Comparison of ENCODE assay signal across 24 cellular contexts in genomic region chr2:88184762-88185161, GRCh38. TPM values are rescaled to one million over a fixed set of nuclear protein-coding genes. Genes with fewer than 3 reads are reported as not detected.
A peak's percentile ranks its signal among the peaks of the same experiment; 100 is the strongest.
DNase-seq lines count a peak whose midpoint lies in the region; ATAC-seq, FAIRE-seq and TF ChIP-seq lines count a peak whose summit lies in the region.
"Had no signal": no experiment of that assay in that cellular context is flagged by ENCODE, and none has a peak within 500 bp of the region (broad histone marks: within the 10 kb centered on the region; RNA-seq: fewer than 3 reads in every experiment).

No MANE protein-coding gene starts in this region.

- no peaks in the 10 kb centered on the region for H3K79me2 ChIP-seq in astrocyte (ENCODE audit: insufficient read depth, low read length)

- peaks cover 6% of the 10 kb centered on the region for H3K36me3 Mint-ChIP-seq in astrocyte (ENCODE audit: low read depth, unreplicated experiment)
- H3K36me3 Mint-ChIP-seq: CD14-positive monocyte had no signal

- H3K36me3 ChIP-seq in astrocyte (ENCODE audit: insufficient read depth, low read length) (no peaks in the 10 kb centered on the region), uterus (no peaks in the 10 kb centered on the region)

- H3K9ac ChIP-seq in astrocyte (ENCODE audit: low read length), result no peak overlapping the region

- H3K4me3 Mint-ChIP-seq in astrocyte (ENCODE audit: unreplicated experiment), result no peak overlapping the region
- H3K4me3 Mint-ChIP-seq: CD14-positive monocyte had no signal

- no peaks in the 10 kb centered on the region for H4K20me1 ChIP-seq in astrocyte (ENCODE audit: insufficient read depth, low read length)

- H3K27ac Mint-ChIP-seq in astrocyte (ENCODE audit: unreplicated experiment), result peak overlapping the region; percentile 80
- H3K27ac Mint-ChIP-seq: CD14-positive monocyte had no signal

- no peak overlapping the region for H3K4me2 ChIP-seq in astrocyte (ENCODE audit: low read length)

- DNase-seq in NCI-H82 (lab: John Stamatoyannopoulos, UW) (peak; percentile 19), NCI-H82 treated with DMSO at 0.1 percent for 48 hours (lab: John Stamatoyannopoulos, UW; ENCODE audit: unreplicated experiment) (no peak), AG10803 (ENCODE audit: low read depth) (peak; percentile 20), Kasumi-1 (lab: John Stamatoyannopoulos, UW) (peak; percentile 23 to 52), astrocyte (ENCODE audit: low read depth) (no peak), uterus (no peak)
- DNase-seq in stimulated activated CD8-positive, alpha-beta memory T cell treated with anti-CD3 and anti-CD28 coated beads, Interleukin-4, amount 100 ng/mL, for 48 hours, result no peak
- DNase-seq: ACHN, EL, GF-D8, NCI-H1048, NCI-H1436, NCI-H187 treated with DMSO at 0.1 percent for 48 hours, NCI-H226, NCI-H510A treated with DMSO at 0.1 percent for 48 hours, NCI-H748 treated with DMSO at 0.1 percent for 48 hours, Peyer's patch had no signal

- H3K4me1 ChIP-seq in astrocyte (ENCODE audit: insufficient read depth, low read length) (peaks cover 3% of the 10 kb centered on the region), uterus (no peaks in the 10 kb centered on the region)

- no peak for TF ChIP-seq POLR2A in uterus (IDR thresholded peaks at IDR 0.05)

- TF ChIP-seq CTCF in AG10803 (conservative IDR thresholded peaks at IDR 0.05; ENCODE audit: low read length) (no peak), astrocyte (IDR thresholded peaks at IDR 0.05; ENCODE audit: insufficient read depth, low read depth, low read length) (no peak), uterus (IDR thresholded peaks at IDR 0.05) (no peak)

- H3K9me3 Mint-ChIP-seq in astrocyte (ENCODE audit: unreplicated experiment), result no peaks in the 10 kb centered on the region

- H3K27ac ChIP-seq in astrocyte (ENCODE audit: low read depth, low read length) (no peak overlapping the region), uterus (no peak overlapping the region)
- H3K27ac ChIP-seq: 22Rv1, Peyer's patch had no signal

- H3K9me3 ChIP-seq in astrocyte (ENCODE audit: insufficient read depth, low read depth, low read length) (no peaks in the 10 kb centered on the region), uterus (no peaks in the 10 kb centered on the region)
- H3K9me3 ChIP-seq: Peyer's patch had no signal

- H3K4me1 Mint-ChIP-seq in astrocyte (ENCODE audit: low read depth, unreplicated experiment), result peaks cover 10% of the 10 kb centered on the region

- H2AFZ ChIP-seq in astrocyte (ENCODE audit: low read depth, low read length), result no peak overlapping the region

- H3K4me3 ChIP-seq in AG10803 (ENCODE audit: low read length) (no peak overlapping the region), astrocyte (ENCODE audit: insufficient read depth, low read depth, low read length) (no peak overlapping the region), uterus (no peak overlapping the region)
- H3K4me3 ChIP-seq: Peyer's patch had no signal

- no peak for FAIRE-seq in astrocyte (lab: Jason Lieb, UNC)
- FAIRE-seq: HTR-8/SVneo had no signal

- intact Hi-C loops in uterus (cut with DNase I; ENCODE audit: low total_unique reads), result no loop called here

- ATAC-seq in GM18520 (IDR thresholded peaks at IDR 0.05; ENCODE audit: unreplicated experiment), result no peak
- ATAC-seq: SK-N-SH treated with all-trans-retinoic acid at 6 μM for 48 hours had no signal

- H3K27me3 Mint-ChIP-seq in astrocyte (ENCODE audit: low read depth, unreplicated experiment), result peaks cover 3% of the 10 kb centered on the region

- H3K27me3 ChIP-seq in astrocyte (ENCODE audit: insufficient read depth, low read length), result no peaks in the 10 kb centered on the region
- H3K27me3 ChIP-seq in uterus, result no peaks in the 10 kb centered on the region
- H3K27me3 ChIP-seq: Peyer's patch had no signal

RNA-seq across cellular contexts. Expression of gene THNSL2, which starts 14.6 kb away (rescaled TPM):
- 14.5 and 16.4 TPM in 2 replicates for total RNA-seq in astrocyte
- total RNA-seq in uterus, result 10 to 100 TPM in 3 of 4 donors, 1 to 10 TPM in 1; 5.0 to 32.1 (median 15.8) TPM
- total RNA-seq: H4 had no signal

RNA-seq across cellular contexts. Expression of gene FABP1, which starts 56.9 kb away (rescaled TPM):
- not detected in 2 replicates for total RNA-seq in astrocyte
- total RNA-seq in uterus, result 1 to 10 TPM in 1 of 4 donors, under 1 TPM in 1, not detected in 2; 0.88 to 1.8 TPM
- total RNA-seq: H4, MCF 10A had no signal

Comparison
In these comparisons a context has a peak if more than half of its experiments do, and no peak if none do; other contexts are left out.
1. DNase-seq: peak in NCI-H82 (single experiment), AG10803 (single experiment) and Kasumi-1 (2 of 2); none in NCI-H82 treated with DMSO at 0.1 percent for 48 hours (single experiment), astrocyte (single experiment), uterus (0 of 2) and stimulated activated CD8-positive, alpha-beta memory T cell treated with anti-CD3 and anti-CD28 coated beads, Interleukin-4, amount 100 ng/mL, for 48 hours (single experiment).